In genomic region chr10:69180525-69181204, GRCh38 we compare ENCODE assay signal across 8 cellular contexts. TPM values are rescaled to one million over a fixed set of nuclear protein-coding genes. Genes with fewer than 3 reads are reported as not detected.
DNase-seq lines count a peak whose midpoint lies in the region; ATAC-seq, FAIRE-seq and TF ChIP-seq lines count a peak whose summit lies in the region.

No MANE protein-coding gene starts in this region.

- intact Hi-C loops in lower lobe of right lung (cut with DNase I), result no loop called here
- intact Hi-C loops in transverse colon (cut with DNase I; ENCODE audit: low total_unique reads), result no loop called here

- TF ChIP-seq EP300 in transverse colon (IDR thresholded peaks at IDR 0.05; ENCODE audit: low read depth), result no peak

- in situ Hi-C loops in transverse colon (cut with MboI; ENCODE audit: low pct_ligation_motif_present in 1 of 4, low pct_unique_long_range_greater_than_20kb in 1 of 4, low sequenced_read_pairs in 3 of 4), result no loop called here

- H3K4me1 ChIP-seq in lower lobe of right lung (peaks cover 30% of the 10 kb centered on the region), transverse colon (peaks cover 10 to 23% (median 19%) of the 10 kb centered on the region in 4 donors)

- H3K36me3 ChIP-seq in lower lobe of right lung (peaks cover 21% of the 10 kb centered on the region), transverse colon (peaks cover 0 to 8% (median 0%) of the 10 kb centered on the region in 4 donors)

- H3K27ac ChIP-seq in 22Rv1 (peak overlapping the region; percentile 90), lower lobe of right lung (peak overlapping the region; percentile 96), transverse colon (peak overlapping the region; percentile 87 to 96 (median 91))

- H3K4me3 ChIP-seq in cardiac fibroblast (replicated peaks in 1 of 2; ENCODE audit: low read depth in 2 of 2, low read length in 2 of 2) (peak overlapping the region; percentile 99 to 100), lower lobe of right lung (peak overlapping the region; percentile 100), transverse colon (peak overlapping the region; percentile 91 to 99 (median 97))

- DNase-seq in RCC 7860 (ENCODE audit: low spot score) (peak; percentile 34), cardiac fibroblast (ENCODE audit: low read depth in 2 of 2) (peak; percentile 15 to 34), lower lobe of right lung (no peak), transverse colon (no peak), COR-L47 (lab: John Stamatoyannopoulos, UW) (no peak)

- H3K9me3 ChIP-seq in lower lobe of right lung (no peaks in the 10 kb centered on the region), transverse colon (no peaks in the 10 kb centered on the region)

- H3K27me3 ChIP-seq in lower lobe of right lung (ENCODE audit: low read depth), result no peaks in the 10 kb centered on the region
- no peaks in the 10 kb centered on the region for H3K27me3 ChIP-seq in transverse colon

- TF ChIP-seq CTCF in 22Rv1 (IDR thresholded peaks at IDR 0.05) (no peak), cardiac fibroblast (IDR thresholded peaks at IDR 0.05; ENCODE audit: low read depth, low read length) (no peak), lower lobe of right lung (IDR thresholded peaks at IDR 0.05) (no peak), transverse colon (IDR thresholded peaks at IDR 0.05) (no peak)

- no peak for TF ChIP-seq POLR2A in transverse colon (IDR thresholded peaks at IDR 0.05)

- ATAC-seq in GM19324 (IDR thresholded peaks at IDR 0.05; ENCODE audit: low FRiP score, unreplicated experiment) (peak; percentile 29), lower lobe of right lung (no peak), HG02798 (IDR thresholded peaks at IDR 0.05; ENCODE audit: poor library complexity, unreplicated experiment) (no peak)

- no peak for FAIRE-seq in RCC 7860 (lab: Jason Lieb, UNC)

- 2 to 4% methylated on average over 16 to 29 of the region's 29 CpGs for WGBS in transverse colon (ENCODE audit: low coverage in 1 of 2), 2 donors

RNA-seq across cellular contexts. Expression of gene SUPV3L1, which starts 0.6 kb away (rescaled TPM):
- 20.5 TPM for total RNA-seq in lower lobe of right lung
- 10 to 100 TPM; 15.3 to 34.0 (median 26.7) TPM for total RNA-seq in transverse colon

RNA-seq across cellular contexts. Expression of gene HKDC1, which starts 39.5 kb away (rescaled TPM):
- total RNA-seq in lower lobe of right lung (5.9 TPM), transverse colon (10 to 100 TPM in 3 of 4 donors, not detected in 1; 26.8 to 39.6 (median 28.0) TPM)

RNA-seq across cellular contexts. Expression of gene VPS26A, which starts 56.7 kb away (rescaled TPM):
- total RNA-seq in lower lobe of right lung (51.2 TPM), transverse colon (10 to 100 TPM in 3 of 4 donors, 1 to 10 TPM in 1; 5.4 to 38.7 (median 23.2) TPM)

Comparison
In these comparisons a context has a peak if more than half of its experiments do, and no peak if none do; other contexts are left out.
1. DNase-seq: peak in RCC 7860 (single experiment) and cardiac fibroblast (2 of 2); none in lower lobe of right lung (single experiment), transverse colon (single experiment) and COR-L47 (single experiment).
2. Peak in every context shown above with its lines, with median percentiles within 50 percentile points of each other: H3K27ac ChIP-seq and H3K4me3 ChIP-seq.